12 cellular contexts compared by ENCODE assay signal in genomic region chr12:109875572-109876131, GRCh38. TPM values are rescaled to one million over a fixed set of nuclear protein-coding genes. Genes with fewer than 3 reads are reported as not detected.
DNase-seq lines count a peak whose midpoint lies in the region; ATAC-seq, FAIRE-seq and TF ChIP-seq lines count a peak whose summit lies in the region.
"Had no signal": no experiment of that assay in that cellular context is flagged by ENCODE, and none has a peak within 500 bp of the region (broad histone marks: within the 10 kb centered on the region; RNA-seq: fewer than 3 reads in every experiment).

No MANE protein-coding gene starts in this region.

- no peaks in the 10 kb centered on the region for H3K27me3 ChIP-seq in HepG2 (ENCODE audit: control insufficient read depth in 1 of 2, insufficient read depth in 2 of 2, low read length in 2 of 2)
- H3K27me3 ChIP-seq in right lobe of liver: no peaks in the 10 kb centered on the region
- H3K27me3 ChIP-seq in keratinocyte (ENCODE audit: control insufficient read depth, extremely low read depth, insufficient read depth, low read length): no peaks in the 10 kb centered on the region

- CTCF ChIA-PET in HepG2 (lab: Yijun Ruan, JAX; ENCODE audit: low intra/inter-chr PET ratio, low total read pairs): no interaction called here

- BruUV-seq in HepG2 (replicated peaks; lab: Mats Ljungman, UMichigan): no TSS peak

- TF ChIP-seq POLR2A in HepG2 (IDR thresholded peaks at IDR 0.05; ENCODE audit: insufficient read depth in 1 of 2, low read depth in 2 of 2, low read length in 2 of 2): no peak
- no peak for TF ChIP-seq POLR2A in right lobe of liver (IDR thresholded peaks at IDR 0.05)

- in situ Hi-C loops in HepG2 (cut with HindIII; ENCODE audit: extremely low pct_ligation_motif_present, low pct_unique_long_range_greater_than_20kb): no loop called here

- H3K27ac ChIP-seq in HepG2 (ENCODE audit: extremely low read length, insufficient read depth, low read length) (no peak overlapping the region), right lobe of liver (no peak overlapping the region), keratinocyte (ENCODE audit: control insufficient read depth, insufficient read depth, low read length) (no peak overlapping the region), urinary bladder (ENCODE audit: low read depth) (peak overlapping the region; percentile 38)

- H3K4me3 ChIP-seq in HepG2 (replicated peaks in 1 of 3; ENCODE audit: insufficient read depth in 1 of 3, low read depth in 2 of 3, low read length in 3 of 3): no peak overlapping the region
- no peak overlapping the region for H3K4me3 ChIP-seq in right lobe of liver
- no peak overlapping the region for H3K4me3 ChIP-seq in keratinocyte (ENCODE audit: control insufficient read depth in 2 of 3, extremely low read depth in 1 of 3, insufficient read depth in 2 of 3, low read depth in 1 of 3, low read length in 3 of 3)
- H3K4me3 ChIP-seq in urinary bladder (ENCODE audit: low read depth, low read length): no peak overlapping the region

- dilution Hi-C loops in keratinocyte (cut with MboI; ENCODE audit: extremely low pct_ligation_motif_present, low sequenced_read_pairs): no loop called here

- FAIRE-seq in HepG2 (lab: Jason Lieb, UNC): no peak
- no peak for FAIRE-seq in keratinocyte (lab: Jason Lieb, UNC)
- FAIRE-seq: endothelial cell of umbilical vein had no signal

- no peaks in the 10 kb centered on the region for H3K9me3 ChIP-seq in HepG2 (ENCODE audit: low read length)
- H3K9me3 ChIP-seq in right lobe of liver: no peaks in the 10 kb centered on the region
- H3K9me3 ChIP-seq in keratinocyte (ENCODE audit: control insufficient read depth, low read depth, low read length): no peaks in the 10 kb centered on the region

- no peak for TF ChIP-seq RAD21 in HepG2 (CRISPR knock-in tag; IDR thresholded peaks at IDR 0.05)

- H3K79me2 ChIP-seq in HepG2 (ENCODE audit: insufficient read depth, low read length): peaks cover 7% of the 10 kb centered on the region
- peaks cover 43% of the 10 kb centered on the region for H3K79me2 ChIP-seq in keratinocyte (ENCODE audit: control insufficient read depth, insufficient read depth, low read length)

- H3K4me2 ChIP-seq in HepG2 (ENCODE audit: low read depth, low read length) (no peak overlapping the region), keratinocyte (ENCODE audit: control insufficient read depth, extremely low read depth, insufficient read depth, low read depth, low read length) (peak overlapping the region; percentile 38)

- no peak overlapping the region for H2AFZ ChIP-seq in HepG2 (ENCODE audit: low read length)
- no peak overlapping the region for H2AFZ ChIP-seq in keratinocyte (ENCODE audit: control insufficient read depth, low read length)

- ATAC-seq in HepG2 (no peak), right lobe of liver (no peak)

- H3K36me3 ChIP-seq in HepG2 (replicated peaks in 1 of 2; ENCODE audit: control insufficient read depth in 1 of 2, insufficient read depth in 2 of 2, low read length in 2 of 2) (no peaks in the 10 kb centered on the region; a peak in 1 of 5 replicates), right lobe of liver (no peaks in the 10 kb centered on the region), keratinocyte (ENCODE audit: control insufficient read depth in 2 of 2, extremely low read depth in 1 of 2, insufficient read depth in 2 of 2, low read length in 2 of 2) (peaks cover 2 to 5% of the 10 kb centered on the region in 2 experiments), urinary bladder (ENCODE audit: insufficient read depth) (no peaks in the 10 kb centered on the region)

- H3K4me1 ChIP-seq in HepG2 (ENCODE audit: insufficient read depth, low read length): peaks cover 76% of the 10 kb centered on the region
- peaks cover 0 to 10% (median 4%) of the 10 kb centered on the region in 4 donors for H3K4me1 ChIP-seq in right lobe of liver
- H3K4me1 ChIP-seq in keratinocyte (ENCODE audit: control insufficient read depth, extremely low read depth, insufficient read depth, low read length): peaks cover 25% of the 10 kb centered on the region
- H3K4me1 ChIP-seq in urinary bladder (ENCODE audit: insufficient read depth): no peaks in the 10 kb centered on the region

- H3K9ac ChIP-seq in HepG2 (ENCODE audit: insufficient read depth, low read depth, low read length) (no peak overlapping the region), keratinocyte (ENCODE audit: control insufficient read depth, extremely low read depth, insufficient read depth, low read length) (no peak overlapping the region)

- POLR2A ChIA-PET in HepG2 (lab: Yijun Ruan, JAX): interaction anchor here (2.6 kb wide), 1 partner anchor 11 kb away, joined by 11 read pairs; no protein-coding TSS in a partner anchor

- no peak for TF ChIP-seq CTCF in HepG2 (CRISPR knock-in tag; IDR thresholded peaks at IDR 0.05)
- TF ChIP-seq CTCF in right lobe of liver (IDR thresholded peaks at IDR 0.05): no peak
- TF ChIP-seq CTCF in keratinocyte (optimal IDR thresholded peaks at IDR 0.05 in 1 of 3, IDR thresholded peaks at IDR 0.05 in 1 of 3, conservative IDR thresholded peaks at IDR 0.05 in 1 of 3; ENCODE audit: extremely low read depth in 1 of 3, insufficient read depth in 2 of 3, low read length in 3 of 3): no peak

- TF ChIP-seq EP300 in HepG2 (IDR thresholded peaks at IDR 0.05; ENCODE audit: low read depth in 2 of 2, low read length in 2 of 2) (0 out of 4 replicates have a peak, but pooled peaks of 1 of the 2 experiments have one; percentile 21), HepG2 (CRISPR knock-in tag; IDR thresholded peaks at IDR 0.05; ENCODE audit: borderline replicate concordance) (no peak)

- H4K20me1 ChIP-seq in HepG2 (ENCODE audit: insufficient read depth, low read length) (no peaks in the 10 kb centered on the region), keratinocyte (ENCODE audit: control insufficient read depth, extremely low read depth, insufficient read depth, low read length) (peaks cover 6% of the 10 kb centered on the region)

- intact Hi-C loops in HepG2 (cut with micrococcal nuclease; ENCODE audit: unreplicated experiment) (no loop called here), right lobe of liver (cut with DNase I) (no loop called here)

- peaks cover 4% of the 10 kb centered on the region for H3K9me1 ChIP-seq in keratinocyte (ENCODE audit: control insufficient read depth, extremely low read depth, insufficient read depth, low read length)

- DNase-seq in HepG2 (ENCODE audit: low spot score) (no peak), right lobe of liver (no peak), NCI-H748 treated with DMSO at 0.1 percent for 48 hours (lab: John Stamatoyannopoulos, UW) (peak; percentile 7), keratinocyte (ENCODE audit: low read depth, low spot score) (no peak), GM03348 (ENCODE audit: low spot score) (no peak)
- no peak for DNase-seq in NK-92 treated with Interleukin-12 subunit alpha and Interleukin-12 subunit beta, amount 100 ng/mL, for 24 hours (lab: John Stamatoyannopoulos, UW)
- DNase-seq in stimulated activated CD4-positive, alpha-beta T cell treated with anti-CD3 and anti-CD28 coated beads, Interleukin-1b, Interleukin-23, amount 100 ng/mL, for 48 hours: no peak
- DNase-seq: activated CD4-positive, alpha-beta T cell treated with anti-CD3 and anti-CD28 coated beads, Interleukin-2, amount 10 ng/mL, durations not matched to agents 7 days and 5 days; MV-4-11; SIG-M5 had no signal

- 75% methylated on average over 6 of the region's 6 CpGs for WGBS in HepG2 (ENCODE audit: low lambda C conversion rate)
- 81% methylated on average over 6 of the region's 6 CpGs for WGBS in right lobe of liver (ENCODE audit: insufficient coverage, low coverage, low lambda C conversion rate, missing lambda C conversion rate)
- 78% methylated on average over 6 of the region's 6 CpGs for WGBS in urinary bladder

RNA-seq across cellular contexts. Expression of gene GLTP, which starts 4.7 kb away (rescaled TPM):
- 12.9 and 13.0 TPM in 2 replicates for total RNA-seq in HepG2 (2016; rRNA removed; fragmentation: Illumina TruSeq; extraction: Trizol)
- 14.4 and 15.2 TPM in 2 replicates for total RNA-seq in HepG2 (2016; cell fraction: cytosol; rRNA removed; fragmentation: Illumina TruSeq; extraction: Trizol; ENCODE audit: low read depth)
- 12.4 and 12.7 TPM in 2 replicates for total RNA-seq in HepG2 (2016; cell fraction: insoluble cytoplasmic fraction; rRNA removed; fragmentation: Illumina TruSeq; extraction: Trizol)
- total RNA-seq in HepG2 (2016; cell fraction: membrane; rRNA removed; fragmentation: Illumina TruSeq; extraction: Trizol): 34.8 and 35.0 TPM in 2 replicates
- 4.4 and 5.2 TPM in 2 replicates for total RNA-seq in HepG2 (2016; cell fraction: nucleus; rRNA removed; fragmentation: Illumina TruSeq; extraction: Trizol)
- polyA plus RNA-seq in HepG2 (2011; rRNA removed): 10.7 and 11.5 TPM in 2 replicates
- polyA plus RNA-seq in HepG2 (2011; cell fraction: cytosol; rRNA removed): 10.9 and 11.5 TPM in 2 replicates
- polyA plus RNA-seq in HepG2 (2011; cell fraction: nucleus; rRNA removed): 3.4 and 4.3 TPM in 2 replicates
- 12.3 and 13.7 TPM in 2 replicates for polyA plus RNA-seq in HepG2 (2012)
- polyA plus RNA-seq in HepG2 (2016; cell fraction: cytosol; fragmentation: Illumina TruSeq; extraction: Trizol; ENCODE audit: low read depth): 20.7 and 21.8 TPM in 2 replicates
- polyA plus RNA-seq in HepG2 (2016; cell fraction: insoluble cytoplasmic fraction; fragmentation: Illumina TruSeq; extraction: Trizol; ENCODE audit: low read depth): 17.9 TPM in 2 replicates
- polyA plus RNA-seq in HepG2 (2016; cell fraction: membrane; fragmentation: Illumina TruSeq; extraction: Trizol; ENCODE audit: low read depth): 36.8 and 38.1 TPM in 2 replicates
- 10.2 and 10.4 TPM in 2 replicates for polyA plus RNA-seq in HepG2 (2016; cell fraction: nucleus; fragmentation: Illumina TruSeq; extraction: Trizol; ENCODE audit: insufficient read depth, low read depth)
- 25.4 and 50.4 TPM in 2 replicates for polyA minus RNA-seq in HepG2 (2011; rRNA and poly(A)+ RNA removed; ENCODE audit: low replicate concordance)
- 16.7 and 19.5 TPM in 2 replicates for polyA minus RNA-seq in HepG2 (2011; cell fraction: cytosol; rRNA and poly(A)+ RNA removed)
- polyA minus RNA-seq in HepG2 (2011; cell fraction: nucleus; rRNA and poly(A)+ RNA removed): 2.4 and 3.9 TPM in 2 replicates
- total RNA-seq in right lobe of liver: 10 to 100 TPM in 5 of 6 experiments, 1 to 10 TPM in 1; 9.8 to 20.8 (median 13.6) TPM
- polyA plus RNA-seq in keratinocyte: 54.6 to 73.7 TPM (median 66.9 TPM) in 3 replicates
- 423 TPM for polyA plus RNA-seq in keratinocyte (2011; ENCODE audit: low read depth)
- polyA plus RNA-seq in keratinocyte (2011; cell fraction: cytosol; rRNA removed): 81.7 and 87.6 TPM in 2 replicates
- 41.8 and 43.0 TPM in 2 replicates for polyA plus RNA-seq in keratinocyte (2011; cell fraction: nucleus; rRNA removed)
- 58.9 and 522 TPM in 2 replicates for polyA plus RNA-seq in keratinocyte (2012; ENCODE audit: low replicate concordance)
- 94.5 to 199 TPM (median 154 TPM) in 3 replicates for polyA minus RNA-seq in keratinocyte
- 149 TPM for polyA minus RNA-seq in keratinocyte (2011; cell fraction: cytosol; rRNA and poly(A)+ RNA removed)
- polyA minus RNA-seq in keratinocyte (2011; cell fraction: nucleus; rRNA and poly(A)+ RNA removed): 19.4 and 20.9 TPM in 2 replicates
- total RNA-seq in urinary bladder: 60.2 TPM
- 26.0 TPM for polyA plus RNA-seq in urinary bladder

RNA-seq across cellular contexts. Expression of gene TCHP, which starts 24.4 kb away (rescaled TPM):
- 10.4 and 12.2 TPM in 2 replicates for total RNA-seq in HepG2 (2016; rRNA removed; fragmentation: Illumina TruSeq; extraction: Trizol)
- 2.5 and 2.6 TPM in 2 replicates for total RNA-seq in HepG2 (2016; cell fraction: cytosol; rRNA removed; fragmentation: Illumina TruSeq; extraction: Trizol; ENCODE audit: low read depth)
- 8.5 and 11.7 TPM in 2 replicates for total RNA-seq in HepG2 (2016; cell fraction: insoluble cytoplasmic fraction; rRNA removed; fragmentation: Illumina TruSeq; extraction: Trizol)
- total RNA-seq in HepG2 (2016; cell fraction: membrane; rRNA removed; fragmentation: Illumina TruSeq; extraction: Trizol): 5.2 and 5.6 TPM in 2 replicates
- total RNA-seq in HepG2 (2016; cell fraction: nucleus; rRNA removed; fragmentation: Illumina TruSeq; extraction: Trizol): 12.5 and 13.8 TPM in 2 replicates
- polyA plus RNA-seq in HepG2 (2011; rRNA removed): 6.3 and 6.7 TPM in 2 replicates
- polyA plus RNA-seq in HepG2 (2011; cell fraction: cytosol; rRNA removed): 4.3 and 5.7 TPM in 2 replicates
- polyA plus RNA-seq in HepG2 (2011; cell fraction: nucleus; rRNA removed): 32.3 and 36.3 TPM in 2 replicates
- polyA plus RNA-seq in HepG2 (2012): 7.6 and 9.7 TPM in 2 replicates
- polyA plus RNA-seq in HepG2 (2016; cell fraction: cytosol; fragmentation: Illumina TruSeq; extraction: Trizol; ENCODE audit: low read depth): 1.2 and 1.4 TPM in 2 replicates
- polyA plus RNA-seq in HepG2 (2016; cell fraction: insoluble cytoplasmic fraction; fragmentation: Illumina TruSeq; extraction: Trizol; ENCODE audit: low read depth): 11.8 and 12.5 TPM in 2 replicates
- 3.1 and 3.4 TPM in 2 replicates for polyA plus RNA-seq in HepG2 (2016; cell fraction: membrane; fragmentation: Illumina TruSeq; extraction: Trizol; ENCODE audit: low read depth)
- 29.5 and 29.6 TPM in 2 replicates for polyA plus RNA-seq in HepG2 (2016; cell fraction: nucleus; fragmentation: Illumina TruSeq; extraction: Trizol; ENCODE audit: insufficient read depth, low read depth)
- 5.0 and 14.9 TPM in 2 replicates for polyA minus RNA-seq in HepG2 (2011; rRNA and poly(A)+ RNA removed; ENCODE audit: low replicate concordance)
- polyA minus RNA-seq in HepG2 (2011; cell fraction: cytosol; rRNA and poly(A)+ RNA removed): 1.4 and 1.7 TPM in 2 replicates
- 11.3 and 11.8 TPM in 2 replicates for polyA minus RNA-seq in HepG2 (2011; cell fraction: nucleus; rRNA and poly(A)+ RNA removed)
- 1 to 10 TPM; 4.9 to 8.8 (median 6.8) TPM for total RNA-seq in right lobe of liver
- 6.8 to 10.1 TPM (median 9.6 TPM) in 3 replicates for polyA plus RNA-seq in keratinocyte
- 24.3 TPM for polyA plus RNA-seq in keratinocyte (2011; ENCODE audit: low read depth)
- 7.0 and 9.5 TPM in 2 replicates for polyA plus RNA-seq in keratinocyte (2011; cell fraction: cytosol; rRNA removed)
- 17.2 and 18.2 TPM in 2 replicates for polyA plus RNA-seq in keratinocyte (2011; cell fraction: nucleus; rRNA removed)
- 13.0 and 13.7 TPM in 2 replicates for polyA plus RNA-seq in keratinocyte (2012; ENCODE audit: low replicate concordance)
- 2.2 to 5.2 TPM (median 5.2 TPM) in 3 replicates for polyA minus RNA-seq in keratinocyte
- 3.3 TPM for polyA minus RNA-seq in keratinocyte (2011; cell fraction: cytosol; rRNA and poly(A)+ RNA removed)
- polyA minus RNA-seq in keratinocyte (2011; cell fraction: nucleus; rRNA and poly(A)+ RNA removed): 3.3 and 3.5 TPM in 2 replicates
- total RNA-seq in urinary bladder: 10.3 TPM
- 15.5 TPM for polyA plus RNA-seq in urinary bladder

RNA-seq across cellular contexts. Expression of gene TRPV4, which starts 42.5 kb away (rescaled TPM):
- total RNA-seq in HepG2 (2016; rRNA removed; fragmentation: Illumina TruSeq; extraction: Trizol) (0.35 and 0.66 TPM in 2 replicates), right lobe of liver (10 to 100 TPM in 1 of 6 experiments, 1 to 10 TPM in 5; 5.3 to 10.3 (median 6.7) TPM), urinary bladder (0.90 TPM)
- total RNA-seq in HepG2 (2016; cell fraction: cytosol; rRNA removed; fragmentation: Illumina TruSeq; extraction: Trizol; ENCODE audit: low read depth): 0.20 and 0.35 TPM in 2 replicates
- total RNA-seq in HepG2 (2016; cell fraction: insoluble cytoplasmic fraction; rRNA removed; fragmentation: Illumina TruSeq; extraction: Trizol): 0.45 and 0.93 TPM in 2 replicates
- total RNA-seq in HepG2 (2016; cell fraction: membrane; rRNA removed; fragmentation: Illumina TruSeq; extraction: Trizol): 0.83 and 1.0 TPM in 2 replicates
- total RNA-seq in HepG2 (2016; cell fraction: nucleus; rRNA removed; fragmentation: Illumina TruSeq; extraction: Trizol): 0.75 and 1.1 TPM in 2 replicates
- polyA plus RNA-seq in HepG2 (2011; rRNA removed) (4.7 and 5.6 TPM in 2 replicates), keratinocyte (0.46 to 0.76 TPM (median 0.70 TPM) in 3 replicates), urinary bladder (1.2 TPM)
- 3.1 and 4.5 TPM in 2 replicates for polyA plus RNA-seq in HepG2 (2011; cell fraction: cytosol; rRNA removed)
- polyA plus RNA-seq in HepG2 (2011; cell fraction: nucleus; rRNA removed): 7.9 and 11.8 TPM in 2 replicates
- 0.68 and 1.3 TPM in 2 replicates for polyA plus RNA-seq in HepG2 (2012)
- 0.67 and 0.84 TPM in 2 replicates for polyA plus RNA-seq in HepG2 (2016; cell fraction: cytosol; fragmentation: Illumina TruSeq; extraction: Trizol; ENCODE audit: low read depth)
- polyA plus RNA-seq in HepG2 (2016; cell fraction: insoluble cytoplasmic fraction; fragmentation: Illumina TruSeq; extraction: Trizol; ENCODE audit: low read depth): 0.52 and 0.71 TPM in 2 replicates
- 1.1 and 1.2 TPM in 2 replicates for polyA plus RNA-seq in HepG2 (2016; cell fraction: membrane; fragmentation: Illumina TruSeq; extraction: Trizol; ENCODE audit: low read depth)
- 2.0 and 2.5 TPM in 2 replicates for polyA plus RNA-seq in HepG2 (2016; cell fraction: nucleus; fragmentation: Illumina TruSeq; extraction: Trizol; ENCODE audit: insufficient read depth, low read depth)
- 13.9 TPM in 1 of 2 replicates, not detected in the other for polyA minus RNA-seq in HepG2 (2011; rRNA and poly(A)+ RNA removed; ENCODE audit: low replicate concordance)
- 3.2 and 3.3 TPM in 2 replicates for polyA minus RNA-seq in HepG2 (2011; cell fraction: cytosol; rRNA and poly(A)+ RNA removed)
- polyA minus RNA-seq in HepG2 (2011; cell fraction: nucleus; rRNA and poly(A)+ RNA removed): 4.0 and 4.6 TPM in 2 replicates
- polyA plus RNA-seq in keratinocyte (2011; ENCODE audit: low read depth): 0.29 TPM
- 0.17 and 0.44 TPM in 2 replicates for polyA plus RNA-seq in keratinocyte (2011; cell fraction: cytosol; rRNA removed)
- polyA plus RNA-seq in keratinocyte (2011; cell fraction: nucleus; rRNA removed): 0.59 TPM in 2 replicates
- polyA plus RNA-seq in keratinocyte (2012; ENCODE audit: low replicate concordance): 0.65 and 0.68 TPM in 2 replicates
- polyA minus RNA-seq in keratinocyte: 0.64 to 4.9 TPM (median 0.76 TPM) in 3 replicates
- 0.77 TPM for polyA minus RNA-seq in keratinocyte (2011; cell fraction: cytosol; rRNA and poly(A)+ RNA removed)
- 0.23 and 0.32 TPM in 2 replicates for polyA minus RNA-seq in keratinocyte (2011; cell fraction: nucleus; rRNA and poly(A)+ RNA removed)
